Comparison of ENCODE assay signal across 1 cellular context in genomic region chr15:90893175-90894090, GRCh38.
A peak's percentile ranks its signal among the peaks of the same experiment; 100 is the strongest.
TF ChIP-seq lines count a peak whose summit lies in the region.

No MANE protein-coding gene starts in this region.

TF ChIP-seq in HepG2, 621 proteins besides CTCF, POLR2A, EP300 and RAD21 (continued from another document):
- TF ChIP-seq PATZ1 (CRISPR knock-in tag; IDR thresholded peaks at IDR 0.05) (peak; percentile 78), ATF1 (CRISPR knock-in tag; IDR thresholded peaks at IDR 0.05) (no peak), MAFG (CRISPR knock-in tag; IDR thresholded peaks at IDR 0.05) (no peak), MYNN (CRISPR knock-in tag; IDR thresholded peaks at IDR 0.05; ENCODE audit: low read depth) (no peak), ZNF816 (CRISPR knock-in tag; IDR thresholded peaks at IDR 0.05; ENCODE audit: borderline replicate concordance) (no peak), ZNF552 (CRISPR knock-in tag; IDR thresholded peaks at IDR 0.05; ENCODE audit: borderline replicate concordance) (no peak), ZMYM4 (CRISPR knock-in tag; IDR thresholded peaks at IDR 0.05) (peak; percentile 97), ZNF225 (CRISPR knock-in tag; IDR thresholded peaks at IDR 0.05) (peak; percentile 13; the same call in 1 of the 2 replicates), ZSCAN12 (CRISPR knock-in tag; IDR thresholded peaks at IDR 0.05) (no peak), ZNF777 (CRISPR knock-in tag; IDR thresholded peaks at IDR 0.05) (no peak), ZNF572 (CRISPR knock-in tag; IDR thresholded peaks at IDR 0.05) (0 out of 2 replicates have a peak, but pooled peaks have one; percentile 50), SIX1 (CRISPR knock-in tag; IDR thresholded peaks at IDR 0.05; ENCODE audit: borderline replicate concordance) (no peak), FOXJ3 (CRISPR knock-in tag; IDR thresholded peaks at IDR 0.05; ENCODE audit: borderline replicate concordance) (no peak), CBX5 (CRISPR knock-in tag; IDR thresholded peaks at IDR 0.05; ENCODE audit: borderline replicate concordance) (no peak), HES4 (CRISPR knock-in tag; IDR thresholded peaks at IDR 0.05; ENCODE audit: borderline replicate concordance) (no peak; the same call in 1 of the 2 replicates), ZNF615 (CRISPR knock-in tag; IDR thresholded peaks at IDR 0.05; ENCODE audit: borderline replicate concordance) (no peak), SALL2 (CRISPR knock-in tag; IDR thresholded peaks at IDR 0.05) (0 out of 2 replicates have a peak, but pooled peaks have one; percentile 37), SCMH1 (CRISPR knock-in tag; IDR thresholded peaks at IDR 0.05; ENCODE audit: borderline replicate concordance) (no peak), ZNF629 (CRISPR knock-in tag; conservative IDR thresholded peaks at IDR 0.05) (no peak), MBNL3 (CRISPR knock-in tag; conservative IDR thresholded peaks at IDR 0.05) (no peak), RFXANK (CRISPR knock-in tag; IDR thresholded peaks at IDR 0.05) (no peak), ZNF207 (IDR thresholded peaks at IDR 0.05; ENCODE audit: borderline replicate concordance) (no peak), DPF2 (CRISPR knock-in tag; IDR thresholded peaks at IDR 0.05; ENCODE audit: borderline replicate concordance, low read depth) (no peak), NFYB (CRISPR knock-in tag; IDR thresholded peaks at IDR 0.05) (no peak), ZNF776 (CRISPR knock-in tag; IDR thresholded peaks at IDR 0.05) (no peak), ATM (IDR thresholded peaks at IDR 0.05; ENCODE audit: borderline replicate concordance) (no peak), ZNF841 (CRISPR knock-in tag; IDR thresholded peaks at IDR 0.05; ENCODE audit: borderline replicate concordance) (no peak), FOXP1 (IDR thresholded peaks at IDR 0.05) (no peak), FOXP1 (CRISPR knock-in tag; IDR thresholded peaks at IDR 0.05) (no peak), UBTF (CRISPR knock-in tag; IDR thresholded peaks at IDR 0.05) (no peak; the same call in 1 of the 2 replicates), CCAR2 (optimal IDR thresholded peaks at IDR 0.05; ENCODE audit: low read depth, low read length) (no peak), SP4 (CRISPR knock-in tag; IDR thresholded peaks at IDR 0.05) (0 out of 2 replicates have a peak, but pooled peaks have one; percentile 33), XRCC5 (optimal IDR thresholded peaks at IDR 0.05; ENCODE audit: low read length) (peak; percentile 87), REXO4 (CRISPR knock-in tag; IDR thresholded peaks at IDR 0.05; ENCODE audit: borderline replicate concordance) (no peak), TRIM22 (IDR thresholded peaks at IDR 0.05) (no peak), ZNF333 (CRISPR knock-in tag; IDR thresholded peaks at IDR 0.05; ENCODE audit: borderline replicate concordance) (0 out of 2 replicates have a peak, but pooled peaks have one; percentile 34), DR1 (CRISPR knock-in tag; IDR thresholded peaks at IDR 0.05) (no peak), ZNF598 (CRISPR knock-in tag; IDR thresholded peaks at IDR 0.05; ENCODE audit: borderline replicate concordance) (0 out of 2 replicates have a peak, but pooled peaks have one; percentile 55), ZNF850 (CRISPR knock-in tag; conservative IDR thresholded peaks at IDR 0.05) (no peak)
- TF ChIP-seq, protein P1, sequence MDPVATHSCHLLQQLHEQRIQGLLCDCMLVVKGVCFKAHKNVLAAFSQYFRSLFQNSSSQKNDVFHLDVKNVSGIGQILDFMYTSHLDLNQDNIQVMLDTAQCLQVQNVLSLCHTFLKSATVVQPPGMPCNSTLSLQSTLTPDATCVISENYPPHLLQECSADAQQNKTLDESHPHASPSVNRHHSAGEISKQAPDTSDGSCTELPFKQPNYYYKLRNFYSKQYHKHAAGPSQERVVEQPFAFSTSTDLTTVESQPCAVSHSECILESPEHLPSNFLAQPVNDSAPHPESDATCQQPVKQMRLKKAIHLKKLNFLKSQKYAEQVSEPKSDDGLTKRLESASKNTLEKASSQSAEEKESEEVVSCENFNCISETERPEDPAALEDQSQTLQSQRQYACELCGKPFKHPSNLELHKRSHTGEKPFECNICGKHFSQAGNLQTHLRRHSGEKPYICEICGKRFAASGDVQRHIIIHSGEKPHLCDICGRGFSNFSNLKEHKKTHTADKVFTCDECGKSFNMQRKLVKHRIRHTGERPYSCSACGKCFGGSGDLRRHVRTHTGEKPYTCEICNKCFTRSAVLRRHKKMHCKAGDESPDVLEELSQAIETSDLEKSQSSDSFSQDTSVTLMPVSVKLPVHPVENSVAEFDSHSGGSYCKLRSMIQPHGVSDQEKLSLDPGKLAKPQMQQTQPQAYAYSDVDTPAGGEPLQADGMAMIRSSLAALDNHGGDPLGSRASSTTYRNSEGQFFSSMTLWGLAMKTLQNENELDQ (CRISPR knock-in tag; IDR thresholded peaks at IDR 0.05; ENCODE audit: borderline replicate concordance), result no peak
- TF ChIP-seq, protein P2, sequence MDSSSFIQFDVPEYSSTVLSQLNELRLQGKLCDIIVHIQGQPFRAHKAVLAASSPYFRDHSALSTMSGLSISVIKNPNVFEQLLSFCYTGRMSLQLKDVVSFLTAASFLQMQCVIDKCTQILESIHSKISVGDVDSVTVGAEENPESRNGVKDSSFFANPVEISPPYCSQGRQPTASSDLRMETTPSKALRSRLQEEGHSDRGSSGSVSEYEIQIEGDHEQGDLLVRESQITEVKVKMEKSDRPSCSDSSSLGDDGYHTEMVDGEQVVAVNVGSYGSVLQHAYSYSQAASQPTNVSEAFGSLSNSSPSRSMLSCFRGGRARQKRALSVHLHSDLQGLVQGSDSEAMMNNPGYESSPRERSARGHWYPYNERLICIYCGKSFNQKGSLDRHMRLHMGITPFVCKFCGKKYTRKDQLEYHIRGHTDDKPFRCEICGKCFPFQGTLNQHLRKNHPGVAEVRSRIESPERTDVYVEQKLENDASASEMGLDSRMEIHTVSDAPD (CRISPR knock-in tag; IDR thresholded peaks at IDR 0.05), result no peak
- TF ChIP-seq, protein P3, sequence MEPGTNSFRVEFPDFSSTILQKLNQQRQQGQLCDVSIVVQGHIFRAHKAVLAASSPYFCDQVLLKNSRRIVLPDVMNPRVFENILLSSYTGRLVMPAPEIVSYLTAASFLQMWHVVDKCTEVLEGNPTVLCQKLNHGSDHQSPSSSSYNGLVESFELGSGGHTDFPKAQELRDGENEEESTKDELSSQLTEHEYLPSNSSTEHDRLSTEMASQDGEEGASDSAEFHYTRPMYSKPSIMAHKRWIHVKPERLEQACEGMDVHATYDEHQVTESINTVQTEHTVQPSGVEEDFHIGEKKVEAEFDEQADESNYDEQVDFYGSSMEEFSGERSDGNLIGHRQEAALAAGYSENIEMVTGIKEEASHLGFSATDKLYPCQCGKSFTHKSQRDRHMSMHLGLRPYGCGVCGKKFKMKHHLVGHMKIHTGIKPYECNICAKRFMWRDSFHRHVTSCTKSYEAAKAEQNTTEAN (CRISPR knock-in tag; conservative IDR thresholded peaks at IDR 0.05), result no peak
- TF ChIP-seq, protein P4, sequence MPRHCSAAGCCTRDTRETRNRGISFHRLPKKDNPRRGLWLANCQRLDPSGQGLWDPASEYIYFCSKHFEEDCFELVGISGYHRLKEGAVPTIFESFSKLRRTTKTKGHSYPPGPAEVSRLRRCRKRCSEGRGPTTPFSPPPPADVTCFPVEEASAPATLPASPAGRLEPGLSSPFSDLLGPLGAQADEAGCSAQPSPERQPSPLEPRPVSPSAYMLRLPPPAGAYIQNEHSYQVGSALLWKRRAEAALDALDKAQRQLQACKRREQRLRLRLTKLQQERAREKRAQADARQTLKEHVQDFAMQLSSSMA (CRISPR knock-in tag; IDR thresholded peaks at IDR 0.05), result no peak
